25 cellular contexts compared by ENCODE assay signal in genomic region chr9:131034268-131034667, GRCh38. TPM values are rescaled to one million over a fixed set of nuclear protein-coding genes. Genes with fewer than 3 reads are reported as not detected.
"Had no signal": no experiment of that assay in that cellular context is flagged by ENCODE, and none has a peak within 500 bp of the region (broad histone marks: within the 10 kb centered on the region; RNA-seq: fewer than 3 reads in every experiment).

No MANE protein-coding gene starts in this region.

- DNase-seq: colonic mucosa; cortex of kidney; effector CD8-positive, alpha-beta T cell; effector memory CD8-positive, alpha-beta T cell; endodermal cell; foreskin keratinocyte; hypothalamus; immature natural killer cell; islet precursor cell; kidney glomerular epithelial cell; left colon; left ventricle myocardium inferior; lower lobe of right lung; mesenchymal stem cell; mucosa of descending colon had no signal

- H3K36me3 ChIP-seq: colonic mucosa, esophagus muscularis mucosa, gastroesophageal sphincter, heart left ventricle, left ventricle myocardium inferior, lower lobe of right lung had no signal

- H3K79me2 ChIP-seq: hepatocyte had no signal

- H3K4me1 Mint-ChIP-seq: endodermal cell, immature natural killer cell had no signal

- H3K27ac Mint-ChIP-seq: dendritic cell treated with granulocyte-macrophage colony-stimulating factor and Interleukin-4, amounts not matched to agents 40 ng/mL and 50 ng/mL, for 4 days; effector memory CD8-positive, alpha-beta T cell; immature natural killer cell; mesothelial cell of epicardium had no signal

- ATAC-seq: effector memory CD8-positive, alpha-beta T cell; foreskin keratinocyte; gastroesophageal sphincter; heart left ventricle; left colon; left lobe of liver; lower lobe of right lung; mucosa of descending colon had no signal

- H3K27me3 ChIP-seq: colonic mucosa, heart left ventricle, hepatocyte had no signal

- H3K27ac ChIP-seq: colonic mucosa, esophagus muscularis mucosa, foreskin keratinocyte, gastroesophageal sphincter, heart left ventricle, hepatocyte, left ventricle myocardium inferior, lower lobe of right lung had no signal

- FAIRE-seq: endometrium, frontal cortex, kidney had no signal

- H3K4me1 ChIP-seq: colonic mucosa, foreskin keratinocyte had no signal

- H3K4me3 Mint-ChIP-seq: dendritic cell treated with granulocyte-macrophage colony-stimulating factor and Interleukin-4, amounts not matched to agents 40 ng/mL and 50 ng/mL, for 4 days; effector memory CD8-positive, alpha-beta T cell; endodermal cell; immature natural killer cell; mesothelial cell of epicardium had no signal

- H3K4me2 ChIP-seq: hepatocyte had no signal

- H3K9me3 Mint-ChIP-seq: dendritic cell treated with granulocyte-macrophage colony-stimulating factor and Interleukin-4, amounts not matched to agents 40 ng/mL and 50 ng/mL, for 4 days; effector memory CD8-positive, alpha-beta T cell; endodermal cell; mesothelial cell of epicardium had no signal

- H3K36me3 Mint-ChIP-seq: immature natural killer cell, mesothelial cell of epicardium had no signal

- H2AFZ ChIP-seq: hepatocyte had no signal

- H3K4me3 ChIP-seq: colonic mucosa, esophagus muscularis mucosa, gastroesophageal sphincter, heart left ventricle, hepatocyte, left ventricle myocardium inferior, lower lobe of right lung, mucosa of descending colon had no signal

- H3K9me3 ChIP-seq: colonic mucosa, esophagus muscularis mucosa, gastroesophageal sphincter, heart left ventricle, left ventricle myocardium inferior, lower lobe of right lung, mucosa of descending colon had no signal

RNA-seq across cellular contexts. Expression of gene LAMC3, which starts 25.3 kb away (rescaled TPM):
- total RNA-seq: foreskin keratinocyte had no signal
- polyA plus RNA-seq: foreskin keratinocyte, immature natural killer cell had no signal
